In the genomic region with DNA sequence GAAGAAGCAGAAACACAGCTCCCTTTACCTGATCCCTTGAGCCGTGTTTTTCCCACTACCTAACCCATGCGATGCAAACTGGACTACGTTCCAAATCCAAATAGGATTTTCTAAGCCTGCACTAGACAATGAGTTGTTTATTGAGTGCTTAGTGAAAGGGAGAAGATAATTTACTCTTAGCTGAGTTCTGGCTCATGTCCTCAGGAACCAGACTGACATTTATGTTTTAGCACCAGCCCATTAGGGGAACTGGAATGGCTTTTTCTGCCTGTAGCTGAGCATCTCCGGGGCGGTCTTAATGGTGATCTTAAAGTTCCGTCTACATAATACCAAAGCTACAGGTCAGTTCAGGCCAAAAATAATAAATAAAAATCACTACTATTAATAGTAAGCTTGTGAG, we compare ENCODE assay signal across 1 cellular context.
TF ChIP-seq lines count a peak whose summit lies in the region.

No MANE protein-coding gene starts in this region.

TF ChIP-seq in GM23338, 12 proteins besides CTCF, POLR2A, EP300 and RAD21 (continued from another document):
- TF ChIP-seq, protein P1, sequence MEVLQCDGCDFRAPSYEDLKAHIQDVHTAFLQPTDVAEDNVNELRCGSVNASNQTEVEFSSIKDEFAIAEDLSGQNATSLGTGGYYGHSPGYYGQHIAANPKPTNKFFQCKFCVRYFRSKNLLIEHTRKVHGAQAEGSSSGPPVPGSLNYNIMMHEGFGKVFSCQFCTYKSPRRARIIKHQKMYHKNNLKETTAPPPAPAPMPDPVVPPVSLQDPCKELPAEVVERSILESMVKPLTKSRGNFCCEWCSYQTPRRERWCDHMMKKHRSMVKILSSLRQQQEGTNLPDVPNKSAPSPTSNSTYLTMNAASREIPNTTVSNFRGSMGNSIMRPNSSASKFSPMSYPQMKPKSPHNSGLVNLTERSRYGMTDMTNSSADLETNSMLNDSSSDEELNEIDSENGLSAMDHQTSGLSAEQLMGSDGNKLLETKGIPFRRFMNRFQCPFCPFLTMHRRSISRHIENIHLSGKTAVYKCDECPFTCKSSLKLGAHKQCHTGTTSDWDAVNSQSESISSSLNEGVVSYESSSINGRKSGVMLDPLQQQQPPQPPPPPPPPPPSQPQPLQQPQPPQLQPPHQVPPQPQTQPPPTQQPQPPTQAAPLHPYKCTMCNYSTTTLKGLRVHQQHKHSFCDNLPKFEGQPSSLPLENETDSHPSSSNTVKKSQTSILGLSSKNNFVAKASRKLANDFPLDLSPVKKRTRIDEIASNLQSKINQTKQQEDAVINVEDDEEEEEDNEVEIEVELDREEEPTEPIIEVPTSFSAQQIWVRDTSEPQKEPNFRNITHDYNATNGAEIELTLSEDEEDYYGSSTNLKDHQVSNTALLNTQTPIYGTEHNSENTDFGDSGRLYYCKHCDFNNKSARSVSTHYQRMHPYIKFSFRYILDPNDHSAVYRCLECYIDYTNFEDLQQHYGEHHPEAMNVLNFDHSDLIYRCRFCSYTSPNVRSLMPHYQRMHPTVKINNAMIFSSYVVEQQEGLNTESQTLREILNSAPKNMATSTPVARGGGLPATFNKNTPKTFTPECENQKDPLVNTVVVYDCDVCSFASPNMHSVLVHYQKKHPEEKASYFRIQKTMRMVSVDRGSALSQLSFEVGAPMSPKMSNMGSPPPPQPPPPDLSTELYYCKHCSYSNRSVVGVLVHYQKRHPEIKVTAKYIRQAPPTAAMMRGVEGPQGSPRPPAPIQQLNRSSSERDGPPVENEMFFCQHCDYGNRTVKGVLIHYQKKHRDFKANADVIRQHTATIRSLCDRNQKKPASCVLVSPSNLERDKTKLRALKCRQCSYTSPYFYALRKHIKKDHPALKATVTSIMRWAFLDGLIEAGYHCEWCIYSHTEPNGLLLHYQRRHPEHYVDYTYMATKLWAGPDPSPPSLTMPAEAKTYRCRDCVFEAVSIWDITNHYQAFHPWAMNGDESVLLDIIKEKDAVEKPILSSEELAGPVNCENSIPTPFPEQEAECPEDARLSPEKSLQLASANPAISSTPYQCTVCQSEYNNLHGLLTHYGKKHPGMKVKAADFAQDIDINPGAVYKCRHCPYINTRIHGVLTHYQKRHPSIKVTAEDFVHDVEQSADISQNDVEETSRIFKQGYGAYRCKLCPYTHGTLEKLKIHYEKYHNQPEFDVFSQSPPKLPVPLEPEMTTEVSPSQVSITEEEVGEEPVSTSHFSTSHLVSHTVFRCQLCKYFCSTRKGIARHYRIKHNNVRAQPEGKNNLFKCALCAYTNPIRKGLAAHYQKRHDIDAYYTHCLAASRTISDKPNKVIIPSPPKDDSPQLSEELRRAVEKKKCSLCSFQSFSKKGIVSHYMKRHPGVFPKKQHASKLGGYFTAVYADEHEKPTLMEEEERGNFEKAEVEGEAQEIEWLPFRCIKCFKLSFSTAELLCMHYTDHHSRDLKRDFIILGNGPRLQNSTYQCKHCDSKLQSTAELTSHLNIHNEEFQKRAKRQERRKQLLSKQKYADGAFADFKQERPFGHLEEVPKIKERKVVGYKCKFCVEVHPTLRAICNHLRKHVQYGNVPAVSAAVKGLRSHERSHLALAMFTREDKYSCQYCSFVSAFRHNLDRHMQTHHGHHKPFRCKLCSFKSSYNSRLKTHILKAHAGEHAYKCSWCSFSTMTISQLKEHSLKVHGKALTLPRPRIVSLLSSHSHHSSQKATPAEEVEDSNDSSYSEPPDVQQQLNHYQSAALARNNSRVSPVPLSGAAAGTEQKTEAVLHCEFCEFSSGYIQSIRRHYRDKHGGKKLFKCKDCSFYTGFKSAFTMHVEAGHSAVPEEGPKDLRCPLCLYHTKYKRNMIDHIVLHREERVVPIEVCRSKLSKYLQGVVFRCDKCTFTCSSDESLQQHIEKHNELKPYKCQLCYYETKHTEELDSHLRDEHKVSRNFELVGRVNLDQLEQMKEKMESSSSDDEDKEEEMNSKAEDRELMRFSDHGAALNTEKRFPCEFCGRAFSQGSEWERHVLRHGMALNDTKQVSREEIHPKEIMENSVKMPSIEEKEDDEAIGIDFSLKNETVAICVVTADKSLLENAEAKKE (CRISPR knock-in tag; IDR thresholded peaks at IDR 0.05) = no peak
- no peak for TF ChIP-seq ZNF114 (CRISPR knock-in tag; IDR thresholded peaks at IDR 0.05)
